Comparison of ENCODE assay signal across 28 cellular contexts in the genomic region with DNA sequence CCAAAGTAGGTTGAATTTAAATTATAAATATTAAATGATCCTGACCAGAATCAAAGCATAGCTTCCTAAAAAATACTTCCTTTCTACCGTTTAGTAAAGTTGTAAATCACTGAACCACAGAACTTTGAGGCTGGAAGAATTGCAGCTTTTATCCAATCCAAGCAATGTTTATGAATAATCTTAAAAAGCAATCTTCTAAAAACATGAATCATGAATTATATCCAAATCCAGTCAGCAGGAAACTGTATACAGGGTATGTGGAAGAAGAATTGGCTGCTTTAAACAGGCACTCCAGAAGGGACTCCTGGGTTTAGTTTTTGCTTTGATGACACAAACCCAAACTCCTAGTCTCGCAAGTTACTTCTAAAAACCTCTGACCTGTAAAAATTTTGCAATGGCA. TPM values are rescaled to one million over a fixed set of nuclear protein-coding genes. Genes with fewer than 3 reads are reported as not detected.
DNase-seq lines count a peak whose midpoint lies in the region; ATAC-seq and TF ChIP-seq lines count a peak whose summit lies in the region.
"Had no signal": no experiment of that assay in that cellular context is flagged by ENCODE, and none has a peak within 500 bp of the region (broad histone marks: within the 10 kb centered on the region; RNA-seq: fewer than 3 reads in every experiment).

No MANE protein-coding gene starts in this region.

- H3K9me3 ChIP-seq in left ventricle myocardium inferior (replicated peaks), result no peaks in the 10 kb centered on the region
- H3K9me3 ChIP-seq in thyroid gland, result no peaks in the 10 kb centered on the region
- H3K9me3 ChIP-seq: BE2C, SJSA1 had no signal

- H3K27ac ChIP-seq in left ventricle myocardium inferior (replicated peaks) (peak overlapping the region; percentile 89), thyroid gland (peak overlapping the region; percentile 47 to 80 (median 72))
- H3K27ac ChIP-seq: brain microvascular endothelial cell, epithelial cell of prostate, foreskin keratinocyte, SJSA1 had no signal

- TF ChIP-seq POLR2A in thyroid gland (IDR thresholded peaks at IDR 0.05), result no peak

- ATAC-seq in left ventricle myocardium superior (no peak), SK-N-SH treated with all-trans-retinoic acid at 6 μM for 48 hours (peak; percentile 64)
- ATAC-seq in activated T-cell treated with anti-CD3 and anti-CD28 coated beads, Interleukin-2, amount 50 U/mL, for 4 hours, result no peak
- ATAC-seq: foreskin keratinocyte; naive thymus-derived CD8-positive, alpha-beta T cell had no signal

- intact Hi-C loops in left ventricle myocardium inferior (cut with micrococcal nuclease) (no loop called here), left ventricle myocardium superior (cut with micrococcal nuclease) (no loop called here), thyroid gland (cut with DNase I) (no loop called here)

- peak overlapping the region in 5 of 6 donors; percentile 36 to 93 (median 76) for H3K27ac Mint-ChIP-seq in immature natural killer cell
- H3K27ac Mint-ChIP-seq: T-helper 1 cell treated with Interleukin-12 subunit alpha and Interleukin-12 subunit beta and Interleukin-4 antibody, amounts not matched to agents 30 μg/mL and 1 μg/mL, for 36 hours had no signal

- 41 to 42% methylated on average over 2 of the region's 2 CpGs for WGBS in thyroid gland, 2 donors

- peak overlapping the region in 1 of 5 donors; percentile 3 for H3K4me3 Mint-ChIP-seq in immature natural killer cell
- H3K4me3 Mint-ChIP-seq in activated T-cell treated with anti-CD3 and anti-CD28 coated beads, Interleukin-2, amount 50 U/mL, for 4 hours, result no peak overlapping the region
- H3K4me3 Mint-ChIP-seq: H9; T-helper 1 cell treated with Interleukin-12 subunit alpha and Interleukin-12 subunit beta and Interleukin-4 antibody, amounts not matched to agents 30 μg/mL and 1 μg/mL, for 36 hours had no signal

- H3K9me3 Mint-ChIP-seq in immature natural killer cell, result no peaks in the 10 kb centered on the region
- no peaks in the 10 kb centered on the region for H3K9me3 Mint-ChIP-seq in activated T-cell treated with anti-CD3 and anti-CD28 coated beads, Interleukin-2, amount 50 U/mL, for 4 hours
- H3K9me3 Mint-ChIP-seq: H9; naive thymus-derived CD8-positive, alpha-beta T cell; T-helper 1 cell treated with Interleukin-12 subunit alpha and Interleukin-12 subunit beta and Interleukin-4 antibody, amounts not matched to agents 30 μg/mL and 1 μg/mL, for 36 hours had no signal

- no peak for TF ChIP-seq CTCF in left ventricle myocardium inferior (IDR thresholded peaks at IDR 0.05; ENCODE audit: borderline replicate concordance)
- TF ChIP-seq CTCF in thyroid gland (IDR thresholded peaks at IDR 0.05), result no peak

- H3K4me1 ChIP-seq in left ventricle myocardium inferior, result peaks cover 95% of the 10 kb centered on the region
- H3K4me1 ChIP-seq in thyroid gland, result peaks cover 35 to 68% of the 10 kb centered on the region in 2 donors
- H3K4me1 ChIP-seq: BE2C, foreskin keratinocyte had no signal

- H3K27me3 Mint-ChIP-seq in immature natural killer cell (ENCODE audit: low read depth in 3 of 3), result peaks cover 0 to 11% (median 6%) of the 10 kb centered on the region in 3 donors
- no peaks in the 10 kb centered on the region for H3K27me3 Mint-ChIP-seq in activated T-cell treated with anti-CD3 and anti-CD28 coated beads, Interleukin-2, amount 50 U/mL, for 4 hours (ENCODE audit: low read depth)

- DNase-seq in left ventricle myocardium inferior (no peak), left ventricle myocardium superior (no peak), immature natural killer cell (no peak), thyroid gland (no peak), mesenteric fat pad (ENCODE audit: low spot score) (no peak), SIG-M5 treated with dmso at 0.1 percent for 504 hours (lab: John Stamatoyannopoulos, UW; ENCODE audit: unreplicated experiment) (no peak)
- DNase-seq in activated T-cell treated with anti-CD3 and anti-CD28 coated beads, Interleukin-2, amount 50 U/mL, for 4 hours, result no peak
- DNase-seq: ACHN; activated CD4-positive, alpha-beta T cell treated with anti-CD3 and anti-CD28 coated beads for 4 hours; activated effector memory CD4-positive, alpha-beta T cell treated with anti-CD3 and anti-CD28 coated beads, Interleukin-2, amount 50 U/mL, for 16 hours; activated T-cell treated with anti-CD3 and anti-CD28 coated beads for 4 hours; BE2C; brain microvascular endothelial cell; DMS53; effector CD4-positive, alpha-beta T cell; foreskin keratinocyte; GF-D8; H9; naive thymus-derived CD8-positive, alpha-beta T cell; NCI-H1092; NCI-H1694 treated with DMSO at 0.1 percent for 48 hours; NCI-H526; stimulated activated CD4-positive, alpha-beta T cell treated with anti-CD3 and anti-CD28 coated beads, Interleukin-1b, Interleukin-23, amount 100 ng/mL, for 48 hours had no signal

- no peaks in the 10 kb centered on the region for H3K27me3 ChIP-seq in left ventricle myocardium inferior (ENCODE audit: low read depth)
- no peaks in the 10 kb centered on the region for H3K27me3 ChIP-seq in thyroid gland
- H3K27me3 ChIP-seq: BE2C, brain microvascular endothelial cell, foreskin keratinocyte, SJSA1 had no signal

- H3K36me3 ChIP-seq in left ventricle myocardium inferior (peaks cover 51% of the 10 kb centered on the region), thyroid gland (peaks cover 27 to 36% of the 10 kb centered on the region in 2 donors)

- H3K4me1 Mint-ChIP-seq in immature natural killer cell, result peaks cover 88 to 94% of the 10 kb centered on the region in 2 donors
- H3K4me1 Mint-ChIP-seq in activated T-cell treated with anti-CD3 and anti-CD28 coated beads, Interleukin-2, amount 50 U/mL, for 4 hours (ENCODE audit: low read depth), result peaks cover 55% of the 10 kb centered on the region

- peaks cover 27 to 44% (median 42%) of the 10 kb centered on the region in 3 donors for H3K36me3 Mint-ChIP-seq in immature natural killer cell
- H3K36me3 Mint-ChIP-seq in activated T-cell treated with anti-CD3 and anti-CD28 coated beads, Interleukin-2, amount 50 U/mL, for 4 hours (ENCODE audit: insufficient read depth), result peaks cover 40% of the 10 kb centered on the region

- H3K4me3 ChIP-seq in left ventricle myocardium inferior (no peak overlapping the region), thyroid gland (replicated peaks in 1 of 3) (no peak overlapping the region)
- H3K4me3 ChIP-seq: SJSA1, skin epidermis had no signal

TF ChIP-seq in SK-N-SH treated with all-trans-retinoic acid at 6 μM for 48 hours, 23 proteins besides CTCF, POLR2A, EP300 and RAD21:
- TF ChIP-seq OSR1 (CRISPR knock-in tag; IDR thresholded peaks at IDR 0.05), result no peak
- TF ChIP-seq ZNF8 (CRISPR knock-in tag; IDR thresholded peaks at IDR 0.05), result no peak
- TF ChIP-seq RARB (CRISPR knock-in tag; IDR thresholded peaks at IDR 0.05), result no peak
- TF ChIP-seq SNAI2 (CRISPR knock-in tag; IDR thresholded peaks at IDR 0.05), result no peak
- TF ChIP-seq, protein P1, sequence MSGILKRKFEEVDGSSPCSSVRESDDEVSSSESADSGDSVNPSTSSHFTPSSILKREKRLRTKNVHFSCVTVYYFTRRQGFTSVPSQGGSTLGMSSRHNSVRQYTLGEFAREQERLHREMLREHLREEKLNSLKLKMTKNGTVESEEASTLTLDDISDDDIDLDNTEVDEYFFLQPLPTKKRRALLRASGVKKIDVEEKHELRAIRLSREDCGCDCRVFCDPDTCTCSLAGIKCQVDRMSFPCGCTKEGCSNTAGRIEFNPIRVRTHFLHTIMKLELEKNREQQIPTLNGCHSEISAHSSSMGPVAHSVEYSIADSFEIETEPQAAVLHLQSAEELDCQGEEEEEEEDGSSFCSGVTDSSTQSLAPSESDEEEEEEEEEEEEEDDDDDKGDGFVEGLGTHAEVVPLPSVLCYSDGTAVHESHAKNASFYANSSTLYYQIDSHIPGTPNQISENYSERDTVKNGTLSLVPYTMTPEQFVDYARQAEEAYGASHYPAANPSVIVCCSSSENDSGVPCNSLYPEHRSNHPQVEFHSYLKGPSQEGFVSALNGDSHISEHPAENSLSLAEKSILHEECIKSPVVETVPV (CRISPR knock-in tag; IDR thresholded peaks at IDR 0.05), result no peak
TF ChIP-seq in SK-N-SH treated with all-trans-retinoic acid at 6 μM for 48 hours: peak in this region for 0.

RNA-seq across cellular contexts. Expression of a gene that starts 30.1 kb away (rescaled TPM):
- total RNA-seq in left ventricle myocardium inferior (105 TPM), left ventricle myocardium superior (102 TPM), thyroid gland (100 to 1,000 TPM in 3 of 4 donors, 10 to 100 TPM in 1; 91.4 to 266 (median 199) TPM), mesenteric fat pad (102 TPM)
- 10 to 100 TPM in 1 of 3 donors, 1 to 10 TPM in 2; 2.1 to 12.1 (median 4.9) TPM for polyA plus RNA-seq in immature natural killer cell
- 1 to 10 TPM; 6.4 to 9.0 (median 7.2) TPM for total RNA-seq in activated T-cell treated with anti-CD3 and anti-CD28 coated beads, Interleukin-2, amount 50 U/mL, for 4 hours

Comparison
In these comparisons a context has a peak if more than half of its experiments do, and no peak if none do; other contexts are left out.
1. RNA of a gene that starts 30.1 kb away (total RNA-seq): 91.4 to 266 TPM in thyroid gland, 105 TPM in left ventricle myocardium inferior (single experiment), 102 TPM in mesenteric fat pad (single experiment) and 102 TPM in left ventricle myocardium superior (single experiment); 6.4 to 9.0 TPM in activated T-cell treated with anti-CD3 and anti-CD28 coated beads, Interleukin-2, amount 50 U/mL, for 4 hours; every median in the first group is over 4 times any median in the second.